In the genomic region with DNA sequence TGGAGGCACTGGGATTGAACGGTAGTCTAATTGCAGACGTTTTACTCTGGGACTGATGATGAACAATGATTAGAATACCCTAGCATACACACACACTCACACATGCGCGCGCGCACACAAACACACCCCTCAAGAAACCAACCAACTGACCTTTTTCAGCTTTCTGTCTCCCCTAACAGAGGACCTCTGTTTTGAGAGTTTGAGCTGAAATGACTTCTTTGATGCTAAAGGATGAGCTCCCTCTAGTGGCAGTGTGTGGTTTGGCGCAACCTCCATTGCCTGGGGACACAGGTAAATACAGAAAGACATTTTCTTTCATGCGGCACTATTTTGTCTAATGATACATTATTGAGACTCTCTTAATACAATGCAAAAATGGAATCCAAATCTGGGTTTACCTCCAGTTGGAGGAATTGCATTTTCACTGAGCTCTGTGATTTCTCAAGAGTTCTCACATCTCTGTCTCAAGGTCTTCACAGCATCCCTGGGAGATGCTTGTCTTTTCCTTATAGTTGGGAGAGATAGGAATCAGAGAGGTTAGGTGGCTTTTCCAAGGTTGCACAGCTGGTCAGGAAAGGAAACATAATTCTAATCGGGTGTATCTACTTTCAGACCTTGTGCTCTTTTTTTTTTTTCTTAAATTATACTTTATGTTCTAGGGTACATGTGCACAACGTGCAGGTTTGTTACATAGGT, we compare ENCODE assay signal across 8 cellular contexts.
DNase-seq lines count a peak whose midpoint lies in the region; ATAC-seq and TF ChIP-seq lines count a peak whose summit lies in the region.

No MANE protein-coding gene starts in this region.

- H3K79me2 ChIP-seq in OCI-LY1 (ENCODE audit: insufficient read depth, low read length) = no peaks in the 10 kb centered on the region
- H3K79me2 ChIP-seq in fibroblast of lung (ENCODE audit: control insufficient read depth, insufficient read depth, low read length) = no peaks in the 10 kb centered on the region

- no peaks in the 10 kb centered on the region for H3K4me1 ChIP-seq in CD8-positive, alpha-beta memory T cell (ENCODE audit: insufficient read depth, low read length)
- no peaks in the 10 kb centered on the region for H3K4me1 ChIP-seq in OCI-LY1 (ENCODE audit: insufficient read depth, low read length, severe bottlenecking)
- H3K4me1 ChIP-seq in fibroblast of lung (ENCODE audit: control insufficient read depth, extremely low read depth, insufficient read depth, low read length) = no peaks in the 10 kb centered on the region
- no peaks in the 10 kb centered on the region for H3K4me1 ChIP-seq in tibial artery

- peaks cover 0 to 2% (median 0%) of the 10 kb centered on the region in 5 donors for H3K9me3 Mint-ChIP-seq in CD8-positive, alpha-beta memory T cell

- H3K9ac ChIP-seq in OCI-LY1 (ENCODE audit: low read length) (no peak overlapping the region), fibroblast of lung (ENCODE audit: insufficient read depth, low read length) (no peak overlapping the region)

- no peak overlapping the region for H3K27ac ChIP-seq in CD8-positive, alpha-beta memory T cell (ENCODE audit: low read depth, low read length)
- H3K27ac ChIP-seq in OCI-LY1 (ENCODE audit: low read depth, low read length, poor library complexity, severe bottlenecking) (no peak overlapping the region), fibroblast of lung (ENCODE audit: insufficient read depth, low read length) (no peak overlapping the region), tibial artery (no peak overlapping the region)

- peaks cover 0 to 9% (median 5%) of the 10 kb centered on the region in 3 donors for H3K4me1 Mint-ChIP-seq in CD8-positive, alpha-beta memory T cell

- H4K20me1 ChIP-seq in OCI-LY1 (ENCODE audit: insufficient read depth, low read length) (no peaks in the 10 kb centered on the region), fibroblast of lung (ENCODE audit: control insufficient read depth, extremely low read depth, insufficient read depth, low read length) (no peaks in the 10 kb centered on the region)

- no peaks in the 10 kb centered on the region for H3K9me3 ChIP-seq in CD8-positive, alpha-beta memory T cell (ENCODE audit: low read length)
- no peaks in the 10 kb centered on the region for H3K9me3 ChIP-seq in OCI-LY1 (ENCODE audit: low read length)
- H3K9me3 ChIP-seq in fibroblast of lung (ENCODE audit: control insufficient read depth, insufficient read depth, low read depth, low read length) = no peaks in the 10 kb centered on the region
- no peaks in the 10 kb centered on the region for H3K9me3 ChIP-seq in tibial artery

- no peak overlapping the region for H3K4me2 ChIP-seq in OCI-LY1 (ENCODE audit: low read length)
- no peak overlapping the region for H3K4me2 ChIP-seq in fibroblast of lung (ENCODE audit: extremely low read depth, insufficient read depth, low read length)

- peak overlapping the region in 2 of 8 donors; percentile 4 to 38 for H3K27ac Mint-ChIP-seq in CD8-positive, alpha-beta memory T cell

- no peak overlapping the region for H3K4me3 Mint-ChIP-seq in CD8-positive, alpha-beta memory T cell

- POLR2A ChIA-PET in CD8-positive, alpha-beta memory T cell (lab: Charles Lee) = no interaction called here

- ATAC-seq in GM19351 (IDR thresholded peaks at IDR 0.05; ENCODE audit: unreplicated experiment) = peak; percentile 53

- no peaks in the 10 kb centered on the region for H3K27me3 ChIP-seq in CD8-positive, alpha-beta memory T cell (ENCODE audit: insufficient read depth, low read length, poor library complexity, severe bottlenecking)
- H3K27me3 ChIP-seq in OCI-LY1 (ENCODE audit: insufficient read depth, low read length) (no peaks in the 10 kb centered on the region), fibroblast of lung (ENCODE audit: control insufficient read depth, insufficient read depth, low read length) (no peaks in the 10 kb centered on the region), tibial artery (no peaks in the 10 kb centered on the region)

- intact Hi-C loops in tibial artery (cut with DNase I; ENCODE audit: low total_unique reads) = loop anchor here (5.0 kb wide), 1 partner anchor 270 kb away; no protein-coding TSS in a partner anchor

- H3F3A ChIP-seq in OCI-LY1 (ENCODE audit: insufficient read depth, low read length) = no peaks in the 10 kb centered on the region

- no peaks in the 10 kb centered on the region for H3K9me2 ChIP-seq in OCI-LY1 (ENCODE audit: low read depth, low read length)

- DNase-seq in CD8-positive, alpha-beta memory T cell = peak; percentile 11 to 65 (median 33)
- DNase-seq in HPDE6-E6E7 (ENCODE audit: extremely low spot score) (peak; percentile 46), activated T-cell treated with anti-CD3 and anti-CD28 coated beads for 4 hours (peak; percentile 56), fibroblast of lung (ENCODE audit: low read depth in 2 of 2) (peak; percentile 34 to 50), non-pigmented ciliary epithelial cell (ENCODE audit: low read depth) (peak; percentile 18), tibial artery (peak in 1 of 2 donors; percentile 68)

- TF ChIP-seq CTCF in OCI-LY1 (IDR thresholded peaks at IDR 0.05; ENCODE audit: low read length) = peak; percentile 96
- TF ChIP-seq CTCF in fibroblast of lung (conservative IDR thresholded peaks at IDR 0.05 in 1 of 2, IDR thresholded peaks at IDR 0.05 in 1 of 2; ENCODE audit: low read depth in 1 of 2, low read length in 2 of 2) = peak; percentile 78 to 90
- TF ChIP-seq CTCF in tibial artery (IDR thresholded peaks at IDR 0.05) = peak; percentile 37 to 68

- H3K36me3 ChIP-seq in CD8-positive, alpha-beta memory T cell (ENCODE audit: insufficient read depth, low read length) = no peaks in the 10 kb centered on the region
- H3K36me3 ChIP-seq in OCI-LY1 (ENCODE audit: insufficient read depth, low read length) = no peaks in the 10 kb centered on the region
- H3K36me3 ChIP-seq in fibroblast of lung (ENCODE audit: control insufficient read depth, insufficient read depth, low read length) = no peaks in the 10 kb centered on the region
- H3K36me3 ChIP-seq in tibial artery = no peaks in the 10 kb centered on the region

- no peak overlapping the region for H2AFZ ChIP-seq in OCI-LY1 (ENCODE audit: low read length)
- H2AFZ ChIP-seq in fibroblast of lung (ENCODE audit: low read length) = no peak overlapping the region

- no peaks in the 10 kb centered on the region for H3K36me3 Mint-ChIP-seq in CD8-positive, alpha-beta memory T cell

- CTCF ChIA-PET in CD8-positive, alpha-beta memory T cell (lab: Charles Lee) = interaction anchor here (0.6 to 1.8 kb wide), 16 partner anchors 9 to 273 kb away, joined by 3 to 7 read pairs (median 4); no protein-coding TSS in a partner anchor

- H3K27me3 Mint-ChIP-seq in CD8-positive, alpha-beta memory T cell = no peaks in the 10 kb centered on the region

- H3K4me3 ChIP-seq in CD8-positive, alpha-beta memory T cell (ENCODE audit: low read length) = no peak overlapping the region
- H3K4me3 ChIP-seq in OCI-LY1 (ENCODE audit: low read depth, low read length, poor library complexity, severe bottlenecking) (no peak overlapping the region), fibroblast of lung (replicated peaks in 1 of 4; ENCODE audit: control extremely low read depth in 1 of 4, insufficient read depth in 1 of 4, low read depth in 3 of 4, low read length in 4 of 4) (no peak overlapping the region), tibial artery (no peak overlapping the region)
